In the genomic region with DNA sequence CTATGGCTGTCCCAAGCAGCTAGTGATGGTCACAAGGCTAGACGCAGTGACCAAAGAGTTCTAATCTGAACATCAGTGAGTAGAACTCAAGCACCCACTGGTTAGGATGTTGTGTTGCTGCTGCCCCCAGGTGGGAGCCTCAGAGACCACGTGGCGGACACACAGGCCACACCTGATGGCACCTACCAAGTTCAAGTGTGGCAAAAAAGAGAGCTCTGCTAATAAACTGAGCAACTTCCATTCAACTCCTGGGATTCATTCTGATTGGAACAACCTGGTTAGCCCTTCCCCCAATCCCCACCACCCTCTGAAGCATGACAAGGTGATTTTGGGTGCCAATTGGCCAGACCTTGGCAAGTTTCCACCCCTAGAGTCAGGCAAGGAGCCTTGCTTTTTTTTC, we compare ENCODE assay signal across 8 cellular contexts. TPM values are rescaled to one million over a fixed set of nuclear protein-coding genes. Genes with fewer than 3 reads are reported as not detected.
A peak's percentile ranks its signal among the peaks of the same experiment; 100 is the strongest.
DNase-seq lines count a peak whose midpoint lies in the region; ATAC-seq and TF ChIP-seq lines count a peak whose summit lies in the region.

No MANE protein-coding gene starts in this region.

- no peaks in the 10 kb centered on the region for H3K9me3 Mint-ChIP-seq in CD4-positive, CD25-positive, alpha-beta regulatory T cell
- no peaks in the 10 kb centered on the region for H3K9me3 Mint-ChIP-seq in H9
- no peaks in the 10 kb centered on the region for H3K9me3 Mint-ChIP-seq in activated CD4-positive, alpha-beta T cell treated with anti-CD3 and anti-CD28 coated beads for 36 hours (ENCODE audit: low read depth)

- no peak overlapping the region for H2BK5ac ChIP-seq in H9 (ENCODE audit: insufficient read length, low read length)

- ATAC-seq in CD4-positive, CD25-positive, alpha-beta regulatory T cell (ENCODE audit: low read depth in 2 of 2): no peak
- no peak for ATAC-seq in activated CD4-positive, alpha-beta T cell treated with anti-CD3 and anti-CD28 coated beads for 36 hours
- ATAC-seq in foreskin keratinocyte: no peak
- no peak for ATAC-seq in GM21717 (IDR thresholded peaks at IDR 0.05; ENCODE audit: unreplicated experiment)
- ATAC-seq in HG03378 (IDR thresholded peaks at IDR 0.05; ENCODE audit: unreplicated experiment): no peak

- intact Hi-C loops in activated CD4-positive, alpha-beta T cell treated with anti-CD3 and anti-CD28 coated beads for 36 hours (cut with DNase I, micrococcal nuclease): no loop called here
- intact Hi-C loops in vagina (cut with DNase I): no loop called here

- no peaks in the 10 kb centered on the region for H3K9me3 ChIP-seq in CD4-positive, CD25-positive, alpha-beta regulatory T cell (ENCODE audit: control insufficient read depth in 2 of 2, low read length in 2 of 2)
- H3K9me3 ChIP-seq in H9 (ENCODE audit: control insufficient read depth, low read depth, low read length): no peaks in the 10 kb centered on the region
- H3K9me3 ChIP-seq in smooth muscle cell (replicated peaks; ENCODE audit: low read depth): no peaks in the 10 kb centered on the region
- no peaks in the 10 kb centered on the region for H3K9me3 ChIP-seq in vagina

- peaks cover 17 to 57% (median 42%) of the 10 kb centered on the region in 4 donors for H3K4me1 Mint-ChIP-seq in CD4-positive, CD25-positive, alpha-beta regulatory T cell
- H3K4me1 Mint-ChIP-seq in H9: peaks cover 17 to 28% of the 10 kb centered on the region in 2 experiments
- H3K4me1 Mint-ChIP-seq in activated CD4-positive, alpha-beta T cell treated with anti-CD3 and anti-CD28 coated beads for 36 hours: peaks cover 33% of the 10 kb centered on the region

- H4K5ac ChIP-seq in H9 (ENCODE audit: insufficient read length, low read depth, low read length): no peak overlapping the region

- no peak overlapping the region for H3T11ph ChIP-seq in H9 (ENCODE audit: low read length)

- no peak overlapping the region for H3K4ac ChIP-seq in H9 (ENCODE audit: low read depth, low read length)

- POLR2A ChIA-PET in activated CD4-positive, alpha-beta T cell treated with anti-CD3 and anti-CD28 coated beads for 36 hours (lab: Charles Lee): interaction anchor here (0.6 to 1.0 kb wide), 2 partner anchors 59 to 141 kb away, joined by 3 to 5 read pairs; no protein-coding TSS in a partner anchor

- no peak for TF ChIP-seq POLR2A in vagina (IDR thresholded peaks at IDR 0.05)

- TF ChIP-seq CTCF in H9 (conservative IDR thresholded peaks at IDR 0.05) (peak; percentile 40; the same call in 2 of the 3 replicates), foreskin keratinocyte (conservative IDR thresholded peaks at IDR 0.05) (peak; percentile 18), smooth muscle cell (IDR thresholded peaks at IDR 0.05; ENCODE audit: borderline replicate concordance, insufficient read depth, poor library complexity, severe bottlenecking) (no peak), vagina (IDR thresholded peaks at IDR 0.05) (no peak)

- H3K23ac ChIP-seq in H9 (ENCODE audit: insufficient read length, low read depth, low read length): no peak overlapping the region

- H3F3A ChIP-seq in smooth muscle cell (ENCODE audit: low read depth): no peaks in the 10 kb centered on the region

- H4K8ac ChIP-seq in H9 (replicated peaks; ENCODE audit: insufficient read length, low read depth, low read length): no peak overlapping the region

- no peak overlapping the region for H3K14ac ChIP-seq in H9 (ENCODE audit: insufficient read depth, low read length)

- no peaks in the 10 kb centered on the region for H3K36me3 Mint-ChIP-seq in CD4-positive, CD25-positive, alpha-beta regulatory T cell
- 0 out of 7 replicates have a peak, but pooled peaks cover 0 to 3% (median 0%) of the 10 kb centered on the region in 3 experiments for H3K36me3 Mint-ChIP-seq in H9 (ENCODE audit: insufficient read depth in 1 of 3, low read depth in 3 of 3)
- H3K36me3 Mint-ChIP-seq in activated CD4-positive, alpha-beta T cell treated with anti-CD3 and anti-CD28 coated beads for 36 hours (ENCODE audit: low read depth): peaks cover 4% of the 10 kb centered on the region

- peak; percentile 10 to 65 (median 61) for DNase-seq in CD4-positive, CD25-positive, alpha-beta regulatory T cell
- peak; percentile 57 for DNase-seq in H9
- DNase-seq in activated CD4-positive, alpha-beta T cell treated with anti-CD3 and anti-CD28 coated beads for 36 hours: peak; percentile 63
- no peak for DNase-seq in foreskin keratinocyte
- no peak for DNase-seq in smooth muscle cell (lab: John Stamatoyannopoulos, UW; ENCODE audit: unreplicated experiment)
- no peak for DNase-seq in vagina (ENCODE audit: extremely low spot score in 2 of 2)

- peak overlapping the region; percentile 86 for H3K9ac ChIP-seq in H9 (ENCODE audit: extremely low read depth, insufficient read length, low read length)
- H3K9ac ChIP-seq in smooth muscle cell (ENCODE audit: low read depth): no peak overlapping the region

- H3K18ac ChIP-seq in H9 (ENCODE audit: insufficient read length, low read depth, low read length): no peak overlapping the region

- CTCF ChIA-PET in activated CD4-positive, alpha-beta T cell treated with anti-CD3 and anti-CD28 coated beads for 36 hours (lab: Charles Lee): interaction anchor here (0.6 to 2.6 kb wide), 4 partner anchors 11 to 341 kb away, joined by 3 to 9 read pairs (median 4); no protein-coding TSS in a partner anchor

- H2BK20ac ChIP-seq in H9 (ENCODE audit: low read depth, low read length, poor library complexity, severe bottlenecking): no peak overlapping the region

- H3K27ac Mint-ChIP-seq in CD4-positive, CD25-positive, alpha-beta regulatory T cell: peak overlapping the region in 2 of 3 donors; percentile 95 to 98
- H3K27ac Mint-ChIP-seq in H9: no peak overlapping the region
- peak overlapping the region; percentile 94 for H3K27ac Mint-ChIP-seq in activated CD4-positive, alpha-beta T cell treated with anti-CD3 and anti-CD28 coated beads for 36 hours

- H3K4me1 ChIP-seq in CD4-positive, CD25-positive, alpha-beta regulatory T cell (ENCODE audit: control insufficient read depth, insufficient read depth, low read length, poor library complexity, severe bottlenecking): peaks cover 37% of the 10 kb centered on the region
- H3K4me1 ChIP-seq in H9 (ENCODE audit: insufficient read depth, low read length): peaks cover 4% of the 10 kb centered on the region; the same call in 1 of the 2 replicates
- peaks cover 7% of the 10 kb centered on the region for H3K4me1 ChIP-seq in foreskin keratinocyte
- peaks cover 31% of the 10 kb centered on the region for H3K4me1 ChIP-seq in smooth muscle cell (ENCODE audit: low read depth)
- H3K4me1 ChIP-seq in vagina: peaks cover 46% of the 10 kb centered on the region

- no peak overlapping the region for H2AK5ac ChIP-seq in H9 (ENCODE audit: insufficient read length, low read length)

- H3K23me2 ChIP-seq in H9 (ENCODE audit: insufficient read length, low read depth, low read length, poor library complexity, severe bottlenecking): peaks cover 15% of the 10 kb centered on the region

- no peaks in the 10 kb centered on the region for H3K36me3 ChIP-seq in CD4-positive, CD25-positive, alpha-beta regulatory T cell (ENCODE audit: control insufficient read depth, insufficient read depth, low read length)
- H3K36me3 ChIP-seq in smooth muscle cell (ENCODE audit: low read depth): no peaks in the 10 kb centered on the region
- H3K36me3 ChIP-seq in vagina: no peaks in the 10 kb centered on the region

- H3K79me1 ChIP-seq in H9 (ENCODE audit: insufficient read depth, low read depth, low read length, poor library complexity, severe bottlenecking): peaks cover 4% of the 10 kb centered on the region

- no peak overlapping the region for H3K27ac ChIP-seq in CD4-positive, CD25-positive, alpha-beta regulatory T cell (ENCODE audit: insufficient read depth, low read length, poor library complexity, severe bottlenecking)
- H3K27ac ChIP-seq in H9 (ENCODE audit: insufficient read length, low read depth, low read length) (no peak overlapping the region), foreskin keratinocyte (no peak overlapping the region), smooth muscle cell (ENCODE audit: low read depth) (no peak overlapping the region), vagina (no peak overlapping the region)

- no peaks in the 10 kb centered on the region for H4K20me1 ChIP-seq in H9 (ENCODE audit: control insufficient read depth, insufficient read depth, insufficient read length)
- no peaks in the 10 kb centered on the region for H4K20me1 ChIP-seq in smooth muscle cell (ENCODE audit: low read depth)

- H2BK120ac ChIP-seq in H9 (ENCODE audit: low read depth, low read length, poor library complexity, severe bottlenecking): no peak overlapping the region

- no peaks in the 10 kb centered on the region for H3K27me3 Mint-ChIP-seq in CD4-positive, CD25-positive, alpha-beta regulatory T cell
- H3K27me3 Mint-ChIP-seq in H9 (ENCODE audit: low read depth): peaks cover 6% of the 10 kb centered on the region
- H3K27me3 Mint-ChIP-seq in activated CD4-positive, alpha-beta T cell treated with anti-CD3 and anti-CD28 coated beads for 36 hours: no peaks in the 10 kb centered on the region

- WGBS in H9 (ENCODE audit: extremely low coverage, insufficient read length, low lambda C conversion rate): no CpG with 5 or more reads among the region's 3 CpGs
- 77% methylated on average over 3 of the region's 3 CpGs for WGBS in smooth muscle cell (ENCODE audit: low lambda C conversion rate)

- no peak overlapping the region for H3K56ac ChIP-seq in H9 (ENCODE audit: insufficient read length, low read depth, low read length)

- H3K4me2 ChIP-seq in H9 (ENCODE audit: insufficient read depth, insufficient read length, low read length) (peak overlapping the region; percentile 84), smooth muscle cell (no peak overlapping the region)

- H3K4me3 Mint-ChIP-seq in CD4-positive, CD25-positive, alpha-beta regulatory T cell: peak overlapping the region; percentile 96 to 99 (median 98)
- H3K4me3 Mint-ChIP-seq in H9: peak overlapping the region; percentile 98
- peak overlapping the region; percentile 81 for H3K4me3 Mint-ChIP-seq in activated CD4-positive, alpha-beta T cell treated with anti-CD3 and anti-CD28 coated beads for 36 hours

- no peak overlapping the region for H2AFZ ChIP-seq in H9 (ENCODE audit: low read length)
- H2AFZ ChIP-seq in smooth muscle cell (ENCODE audit: low read depth): no peak overlapping the region

- no peak overlapping the region for H4K91ac ChIP-seq in H9 (ENCODE audit: insufficient read length, low read depth, low read length)

- H2BK12ac ChIP-seq in H9 (ENCODE audit: insufficient read length, low read depth, low read length): no peak overlapping the region

- no peaks in the 10 kb centered on the region for H3K27me3 ChIP-seq in CD4-positive, CD25-positive, alpha-beta regulatory T cell (ENCODE audit: control insufficient read depth, insufficient read depth, low read length)
- H3K27me3 ChIP-seq in H9 (ENCODE audit: insufficient read depth, low read length) (no peaks in the 10 kb centered on the region), foreskin keratinocyte (no peaks in the 10 kb centered on the region), smooth muscle cell (ENCODE audit: low read depth) (peaks cover 6% of the 10 kb centered on the region), vagina (no peaks in the 10 kb centered on the region)

- peak overlapping the region; percentile 84 for H3K4me3 ChIP-seq in CD4-positive, CD25-positive, alpha-beta regulatory T cell (ENCODE audit: low read depth, low read length)
- no peak overlapping the region for H3K4me3 ChIP-seq in smooth muscle cell
- H3K4me3 ChIP-seq in vagina: no peak overlapping the region

- H3K79me2 ChIP-seq in H9 (ENCODE audit: insufficient read depth, low read length): peaks cover 6% of the 10 kb centered on the region
- peaks cover 14% of the 10 kb centered on the region for H3K79me2 ChIP-seq in smooth muscle cell (ENCODE audit: low read depth)

- H2BK15ac ChIP-seq in H9 (ENCODE audit: low read depth, low read length): no peak overlapping the region

RNA-seq across cellular contexts. Expression of a gene that starts 3.5 kb away (rescaled TPM):
- total RNA-seq in CD4-positive, CD25-positive, alpha-beta regulatory T cell: 44.0 TPM
- polyA plus RNA-seq in CD4-positive, CD25-positive, alpha-beta regulatory T cell: 10 to 100 TPM; 46.5 to 70.3 (median 54.5) TPM
- total RNA-seq in H9 (2021) (80.6 and 81.2 TPM in 2 replicates), foreskin keratinocyte (28.9 and 29.6 TPM in 2 replicates), smooth muscle cell (29.5 and 57.6 TPM in 2 replicates), vagina (29.2 TPM)
- total RNA-seq in activated CD4-positive, alpha-beta T cell treated with anti-CD3 and anti-CD28 coated beads for 36 hours: 10 to 100 TPM; 33.3 to 36.2 TPM
- polyA plus RNA-seq in foreskin keratinocyte (37.7 and 38.3 TPM in 2 replicates), smooth muscle cell (45.3 and 52.5 TPM in 2 replicates)

Comparison
In these comparisons a context has a peak if more than half of its experiments do, and no peak if none do; other contexts are left out.
1. DNase-seq: peak in CD4-positive, CD25-positive, alpha-beta regulatory T cell (3 of 3), H9 (single experiment) and activated CD4-positive, alpha-beta T cell treated with anti-CD3 and anti-CD28 coated beads for 36 hours (single experiment); none in foreskin keratinocyte (0 of 2), smooth muscle cell (single experiment) and vagina (0 of 2).
2. H3K27ac Mint-ChIP-seq: peak in CD4-positive, CD25-positive, alpha-beta regulatory T cell (2 of 3) and activated CD4-positive, alpha-beta T cell treated with anti-CD3 and anti-CD28 coated beads for 36 hours (single experiment); none in H9 (0 of 3).
3. CTCF ChIP-seq: peak in H9 (single experiment) and foreskin keratinocyte (single experiment); none in smooth muscle cell (single experiment) and vagina (0 of 3).
4. Peak in every context shown above with its lines, with median percentiles within 50 percentile points of each other: H3K4me3 Mint-ChIP-seq.